ENCODE assay signal across 13 cellular contexts in the genomic region with DNA sequence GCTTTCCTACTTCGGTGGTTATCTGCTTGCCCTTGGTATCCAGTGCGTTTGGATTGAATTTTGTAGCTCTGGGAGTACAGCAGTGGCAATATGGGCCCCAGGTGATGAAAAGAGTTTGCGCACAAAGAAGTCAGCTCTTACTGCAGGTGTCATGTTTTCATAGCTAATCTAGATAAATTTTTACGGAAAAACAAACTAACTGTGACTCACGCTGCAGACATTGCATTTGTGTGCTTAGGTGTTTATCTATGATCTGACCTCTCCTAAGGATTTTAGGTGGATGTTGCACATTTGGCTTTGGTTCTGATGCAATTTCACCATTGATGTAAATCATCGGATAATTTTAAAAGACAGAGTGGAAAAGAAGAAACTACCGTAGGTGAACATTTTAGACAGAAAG.
A peak's percentile ranks its signal among the peaks of the same experiment; 100 is the strongest.
DNase-seq lines count a peak whose midpoint lies in the region; ATAC-seq and TF ChIP-seq lines count a peak whose summit lies in the region.
"Had no signal": no experiment of that assay in that cellular context is flagged by ENCODE, and none has a peak within 500 bp of the region (broad histone marks: within the 10 kb centered on the region; RNA-seq: fewer than 3 reads in every experiment).

No MANE protein-coding gene starts in this region.

- intact Hi-C loops in heart right ventricle (cut with DNase I) (loop anchor here (2.0 to 10.0 kb wide), 10 partner anchors 89 to 1251 kb away; partner anchors contain the start of gene VCAN (in 3 of the 10)), cardiac septum (cut with DNase I) (loop anchor here (2.0 to 10.0 kb wide), 4 partner anchors 91 to 1249 kb away; partner anchors contain the start of gene VCAN)
- intact Hi-C loops in activated CD4-positive, alpha-beta T cell treated with anti-CD3 and anti-CD28 coated beads, Interleukin-2, amount 10 ng/mL, durations not matched to agents 24 days and 14 days (cut with micrococcal nuclease) = loop anchor here (1.0 to 10.0 kb wide), 5 partner anchors 921 to 1389 kb away; no protein-coding TSS in a partner anchor

- TF ChIP-seq CTCF in heart right ventricle (IDR thresholded peaks at IDR 0.05) (no peak), GM13976 (IDR thresholded peaks at IDR 0.05; ENCODE audit: borderline replicate concordance, control extremely low read depth, extremely low read depth, insufficient read depth, missing control alignments) (no peak)

- H3K36me3 ChIP-seq in heart right ventricle (peaks cover 0 to 68% (median 0%) of the 10 kb centered on the region in 9 donors), adipocyte (ENCODE audit: control insufficient read depth, insufficient read depth, low read length, severe bottlenecking) (peaks cover 27% of the 10 kb centered on the region)
- H3K36me3 ChIP-seq: upper lobe of right lung had no signal

- 57 to 61% methylated on average over 7 of the region's 7 CpGs for WGBS in heart right ventricle, 2 donors

- H3K27me3 ChIP-seq in heart right ventricle (no peaks in the 10 kb centered on the region), adipocyte (replicated peaks; ENCODE audit: control insufficient read depth, insufficient read depth, low read length) (no peaks in the 10 kb centered on the region)
- H3K27me3 ChIP-seq: upper lobe of right lung had no signal

- in situ Hi-C loops in GM13976 (cut with MboI; ENCODE audit: low sequenced_read_pairs, unreplicated experiment) = loop anchor here (10.0 kb wide), 1 partner anchor 1209 kb away; no protein-coding TSS in a partner anchor

- no peak for ATAC-seq in heart right ventricle
- peak; percentile 77 for ATAC-seq in left lobe of liver
- no peak for ATAC-seq in HG03469 (IDR thresholded peaks at IDR 0.05; ENCODE audit: unreplicated experiment)

- peak overlapping the region in 6 of 10 donors; percentile 12 to 65 (median 42) for H3K27ac ChIP-seq in heart right ventricle
- H3K27ac ChIP-seq: upper lobe of right lung had no signal

- H3K9me3 Mint-ChIP-seq in activated CD4-positive, alpha-beta T cell treated with anti-CD3 and anti-CD28 coated beads, Interleukin-2, amount 10 ng/mL, durations not matched to agents 24 days and 14 days = no peaks in the 10 kb centered on the region
- H3K9me3 Mint-ChIP-seq: T-helper 2 cell treated with Interferon-gamma antibody and Interleukin-4, amounts not matched to agents 5 μg/mL and 100 μg/mL, for 36 hours had no signal

- H3K9me3 ChIP-seq in heart right ventricle (no peaks in the 10 kb centered on the region), adipocyte (ENCODE audit: control insufficient read depth, low read length) (peaks cover 5% of the 10 kb centered on the region)
- H3K9me3 ChIP-seq: upper lobe of right lung had no signal

- no peak overlapping the region for H3K4me3 Mint-ChIP-seq in activated CD4-positive, alpha-beta T cell treated with anti-CD3 and anti-CD28 coated beads, Interleukin-2, amount 10 ng/mL, durations not matched to agents 24 days and 14 days
- H3K4me3 Mint-ChIP-seq: T-helper 2 cell treated with Interferon-gamma antibody and Interleukin-4, amounts not matched to agents 5 μg/mL and 100 μg/mL, for 36 hours had no signal

- H3K9ac ChIP-seq in adipocyte (ENCODE audit: low read length) = peak overlapping the region; percentile 76

- no peaks in the 10 kb centered on the region for H3K4me1 Mint-ChIP-seq in activated CD4-positive, alpha-beta T cell treated with anti-CD3 and anti-CD28 coated beads, Interleukin-2, amount 10 ng/mL, durations not matched to agents 24 days and 14 days

- H3K4me1 ChIP-seq in heart right ventricle = peaks cover 0 to 17% (median 5%) of the 10 kb centered on the region in 9 donors
- peaks cover 64% of the 10 kb centered on the region for H3K4me1 ChIP-seq in adipocyte (ENCODE audit: control insufficient read depth, insufficient read depth, low read length)
- H3K4me1 ChIP-seq: upper lobe of right lung had no signal

- no peak for DNase-seq in heart right ventricle
- DNase-seq in cardiac septum (ENCODE audit: low spot score) = no peak
- DNase-seq in adipocyte (ENCODE audit: low read depth) = no peak
- peak; percentile 50 for DNase-seq in left lobe of liver (ENCODE audit: low spot score)
- DNase-seq in GM13976 (ENCODE audit: low spot score) = no peak
- DNase-seq in activated CD4-positive, alpha-beta T cell treated with anti-CD3 and anti-CD28 coated beads, Interleukin-2, amount 10 ng/mL, durations not matched to agents 24 days and 14 days = no peak
- no peak for DNase-seq in NCI-H69 (lab: John Stamatoyannopoulos, UW)
- DNase-seq: activated CD4-positive, alpha-beta T cell treated with anti-CD3 and anti-CD28 coated beads for 48 hours; GF-D8; stimulated activated CD4-positive, alpha-beta T cell treated with anti-CD3 and anti-CD28 coated beads, Interleukin-4, amount 100 ng/mL, for 4 hours; upper lobe of right lung had no signal

- H3K4me3 ChIP-seq in heart right ventricle (no peak overlapping the region), adipocyte (ENCODE audit: low read length) (no peak overlapping the region)
- H3K4me3 ChIP-seq: upper lobe of right lung had no signal

- no peak overlapping the region for H3K27ac Mint-ChIP-seq in activated CD4-positive, alpha-beta T cell treated with anti-CD3 and anti-CD28 coated beads, Interleukin-2, amount 10 ng/mL, durations not matched to agents 24 days and 14 days
- H3K27ac Mint-ChIP-seq: T-helper 2 cell treated with Interferon-gamma antibody and Interleukin-4, amounts not matched to agents 5 μg/mL and 100 μg/mL, for 36 hours had no signal

- no peaks in the 10 kb centered on the region for H3K36me3 Mint-ChIP-seq in activated CD4-positive, alpha-beta T cell treated with anti-CD3 and anti-CD28 coated beads, Interleukin-2, amount 10 ng/mL, durations not matched to agents 24 days and 14 days (ENCODE audit: low read depth)

- H3K27me3 Mint-ChIP-seq in activated CD4-positive, alpha-beta T cell treated with anti-CD3 and anti-CD28 coated beads, Interleukin-2, amount 10 ng/mL, durations not matched to agents 24 days and 14 days = peaks cover 32% of the 10 kb centered on the region
